20 cellular contexts compared by ENCODE assay signal in the genomic region with DNA sequence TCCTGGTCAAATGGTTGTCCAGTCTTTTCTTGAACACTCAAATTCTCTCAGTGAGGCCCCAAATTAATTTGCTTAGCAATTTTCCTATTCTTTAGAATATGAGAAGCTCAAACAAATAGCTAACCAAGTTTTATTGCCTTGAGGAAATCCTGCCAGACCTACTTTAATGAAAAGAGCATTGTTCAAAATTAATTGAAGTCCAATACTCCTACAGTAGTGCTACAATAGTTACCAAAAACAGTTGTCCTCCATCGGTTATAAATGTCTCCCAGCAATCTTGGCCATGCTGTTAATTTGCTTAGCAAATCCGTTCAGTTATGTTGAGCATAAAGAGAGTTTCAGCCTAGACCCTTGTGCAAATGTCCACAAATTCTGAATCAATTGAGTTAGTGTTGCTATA.
DNase-seq lines count a peak whose midpoint lies in the region; ATAC-seq, FAIRE-seq and TF ChIP-seq lines count a peak whose summit lies in the region.
"Had no signal": no experiment of that assay in that cellular context is flagged by ENCODE, and none has a peak within 500 bp of the region (broad histone marks: within the 10 kb centered on the region; RNA-seq: fewer than 3 reads in every experiment).

No MANE protein-coding gene starts in this region.

- H3K9ac ChIP-seq in Karpas-422 (ENCODE audit: low read length) (peak overlapping the region; percentile 62), PC-3 (ENCODE audit: low read length) (no peak overlapping the region)

- H4K20me1 ChIP-seq in Karpas-422 (ENCODE audit: insufficient read depth, low read depth, low read length) (no peaks in the 10 kb centered on the region), PC-3 (ENCODE audit: low read length) (no peaks in the 10 kb centered on the region)

- H3K9me2 ChIP-seq in Karpas-422 (replicated peaks; ENCODE audit: insufficient read depth, low read length), result no peaks in the 10 kb centered on the region
- H3K9me2 ChIP-seq in PC-3 (replicated peaks; ENCODE audit: low read length), result no peaks in the 10 kb centered on the region

- no peak for FAIRE-seq in small intestine (lab: Jason Lieb, UNC)
- FAIRE-seq: A204.1, D721Med, H1, HepG2 had no signal

- CTCF ChIA-PET in PC-3 (lab: Charles Lee), result no interaction called here

- H3K27ac ChIP-seq in Karpas-422 (ENCODE audit: low read length), result peak overlapping the region; percentile 97
- peak overlapping the region in 3 of 4 donors; percentile 8 to 62 (median 52) for H3K27ac ChIP-seq in body of pancreas
- no peak overlapping the region for H3K27ac ChIP-seq in small intestine (ENCODE audit: low read depth in 1 of 2, low read length in 1 of 2)
- H3K27ac ChIP-seq in PC-3 (ENCODE audit: low read length), result no peak overlapping the region

- peak overlapping the region; percentile 46 for H3K4me2 ChIP-seq in Karpas-422 (ENCODE audit: low read depth, low read length, poor library complexity, severe bottlenecking)
- H3K4me2 ChIP-seq in PC-3 (ENCODE audit: low read length), result no peak overlapping the region

- H3K27me3 ChIP-seq in Karpas-422 (ENCODE audit: low read length) (no peaks in the 10 kb centered on the region), body of pancreas (no peaks in the 10 kb centered on the region), small intestine (ENCODE audit: control insufficient read depth in 2 of 2, insufficient read depth in 2 of 2, low read length in 2 of 2) (no peaks in the 10 kb centered on the region), PC-3 (ENCODE audit: low read length) (no peaks in the 10 kb centered on the region)
- H3K27me3 ChIP-seq: BE2C had no signal

- H3K4me3 ChIP-seq in Karpas-422 (ENCODE audit: low read length), result peak overlapping the region; percentile 23
- H3K4me3 ChIP-seq in body of pancreas, result no peak overlapping the region
- H3K4me3 ChIP-seq in small intestine (ENCODE audit: low read depth in 1 of 2, low read length in 2 of 2), result no peak overlapping the region
- no peak overlapping the region for H3K4me3 ChIP-seq in PC-3 (ENCODE audit: low read length)

- no peaks in the 10 kb centered on the region for H3F3A ChIP-seq in PC-3 (ENCODE audit: low read length, unreplicated experiment)

- 43 to 49% methylated on average over 2 of the region's 2 CpGs for WGBS in body of pancreas, 2 donors
- WGBS in small intestine, 3 donors, result 9 to 45% (median 29%) methylated on average over 2 of the region's 2 CpGs

- H2AFZ ChIP-seq in Karpas-422 (ENCODE audit: low read length) (no peak overlapping the region), PC-3 (ENCODE audit: low read length) (no peak overlapping the region)

- H3K36me3 ChIP-seq in Karpas-422 (ENCODE audit: insufficient read depth, low read length), result no peaks in the 10 kb centered on the region
- H3K36me3 ChIP-seq in body of pancreas (replicated peaks in 1 of 2; ENCODE audit: insufficient read depth in 1 of 2, low read depth in 2 of 2), result no peaks in the 10 kb centered on the region
- no peaks in the 10 kb centered on the region for H3K36me3 ChIP-seq in small intestine (ENCODE audit: control insufficient read depth in 2 of 2, insufficient read depth in 2 of 2, low read length in 2 of 2)
- H3K36me3 ChIP-seq in PC-3 (ENCODE audit: low read depth, low read length), result no peaks in the 10 kb centered on the region
- H3K36me3 ChIP-seq: BE2C had no signal

- intact Hi-C loops in body of pancreas (cut with DNase I) (no loop called here), PC-3 (cut with micrococcal nuclease) (no loop called here)

- TF ChIP-seq CTCF in body of pancreas (IDR thresholded peaks at IDR 0.05) (no peak), PC-3 (conservative IDR thresholded peaks at IDR 0.05; ENCODE audit: low read depth, low read length) (no peak)

- POLR2A ChIA-PET in PC-3 (lab: Charles Lee; ENCODE audit: unreplicated experiment), result no interaction called here

- DNase-seq in Karpas-422 (peak; percentile 82), NCI-H69 (lab: John Stamatoyannopoulos, UW) (peak; percentile 19), body of pancreas (no peak), small intestine (peak; percentile 11), NCI-H226 (no peak), A172 (ENCODE audit: low spot score) (no peak), NCI-H187 (lab: John Stamatoyannopoulos, UW) (no peak), PC-3 (no peak)
- DNase-seq: ACHN; C1 segment of cervical spinal cord; Caco-2; CD4-positive, CD25-positive, alpha-beta regulatory T cell; CD8-positive, alpha-beta memory T cell; GF-D8; H9 had no signal

- H3K9me3 ChIP-seq in Karpas-422 (ENCODE audit: low read length) (no peaks in the 10 kb centered on the region), body of pancreas (no peaks in the 10 kb centered on the region), small intestine (ENCODE audit: control insufficient read depth, low read depth) (no peaks in the 10 kb centered on the region), PC-3 (ENCODE audit: low read length) (no peaks in the 10 kb centered on the region)
- H3K9me3 ChIP-seq: BE2C, Caco-2 had no signal

- H3K79me2 ChIP-seq in Karpas-422 (ENCODE audit: low read length), result no peaks in the 10 kb centered on the region
- H3K79me2 ChIP-seq in PC-3 (ENCODE audit: low read length), result no peaks in the 10 kb centered on the region

- ATAC-seq in body of pancreas (peak; percentile 68), PC-3 (no peak)
- ATAC-seq: HepG2 had no signal

- no peak for TF ChIP-seq POLR2A in body of pancreas (IDR thresholded peaks at IDR 0.05)

- no TSS peak for BruUV-seq in PC-3 (replicated peaks; lab: Mats Ljungman, UMichigan)

- H3K4me1 ChIP-seq in Karpas-422 (ENCODE audit: low read length) (peaks cover 86% of the 10 kb centered on the region), body of pancreas (peaks cover 18% of the 10 kb centered on the region), small intestine (ENCODE audit: control insufficient read depth in 2 of 2, insufficient read depth in 1 of 2, low read depth in 1 of 2, low read length in 1 of 2) (no peaks in the 10 kb centered on the region), PC-3 (ENCODE audit: insufficient read depth, low read length) (no peaks in the 10 kb centered on the region)
- H3K4me1 ChIP-seq: Caco-2 had no signal

Comparison
In these comparisons a context has a peak if more than half of its experiments do, and no peak if none do; other contexts are left out.
1. DNase-seq: peak in Karpas-422 (single experiment), NCI-H69 (single experiment) and small intestine (single experiment); none in body of pancreas (0 of 4), NCI-H226 (single experiment), A172 (single experiment), NCI-H187 (0 of 2) and PC-3 (single experiment).
2. H3K27ac ChIP-seq: peak in Karpas-422 (single experiment) and body of pancreas (3 of 4); none in small intestine (0 of 2) and PC-3 (single experiment).